Comparison of ENCODE assay signal across 8 cellular contexts in the genomic region with DNA sequence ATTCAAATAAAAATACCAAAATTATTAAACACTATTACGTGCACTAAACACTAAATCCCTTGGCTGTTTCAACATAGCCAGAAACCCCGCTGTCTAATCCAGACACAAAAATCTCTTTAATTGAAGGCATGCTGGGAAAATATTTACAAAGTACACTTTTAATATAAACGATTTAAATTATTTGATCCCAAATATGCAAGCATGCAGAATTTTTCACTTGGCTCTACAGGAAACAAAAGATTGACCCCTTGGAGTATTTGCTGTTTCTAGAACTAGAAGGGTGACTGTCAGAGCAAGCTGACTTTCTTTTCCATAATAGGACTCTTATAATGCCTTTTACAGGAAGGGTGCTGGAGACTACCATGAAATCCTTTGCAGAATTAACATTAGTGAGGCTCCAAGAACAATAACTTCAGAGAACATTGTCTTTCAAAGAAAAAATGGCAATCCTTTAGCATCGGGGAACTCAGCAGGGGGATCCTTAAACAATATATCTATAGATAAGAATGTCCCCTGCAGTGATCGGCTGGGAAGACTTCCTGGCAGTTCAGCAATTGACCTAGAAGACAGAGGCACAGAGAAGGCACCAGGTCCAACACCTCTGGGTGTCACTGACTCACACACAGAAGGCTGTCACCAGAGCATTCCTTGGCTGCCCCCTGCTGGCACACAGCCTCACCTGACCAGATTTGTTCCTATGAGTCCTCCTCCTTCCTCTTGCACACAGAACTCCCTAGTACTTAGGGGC. TPM values are rescaled to one million over a fixed set of nuclear protein-coding genes. Genes with fewer than 3 reads are reported as not detected.
DNase-seq lines count a peak whose midpoint lies in the region; ATAC-seq, FAIRE-seq and TF ChIP-seq lines count a peak whose summit lies in the region.

No MANE protein-coding gene starts in this region.

- FAIRE-seq in HTR-8/SVneo (lab: Jason Lieb, UNC) (no peak), RCC 7860 (lab: Jason Lieb, UNC) (no peak)

- peaks cover 0 to 95% (median 79%) of the 10 kb centered on the region in 9 donors for H3K36me3 ChIP-seq in heart left ventricle

- intact Hi-C loops in heart left ventricle (cut with DNase I) = loop anchor here in 9 of 10 donors (1.0 to 10.0 kb wide), 5 partner anchors 102 to 574 kb away; a partner anchor contains a TSS

- no peak for TF ChIP-seq POLR2A in heart left ventricle (IDR thresholded peaks at IDR 0.05)

- ATAC-seq in GM21515 (IDR thresholded peaks at IDR 0.05; ENCODE audit: unreplicated experiment) (peak; percentile 94), heart left ventricle (peak; percentile 45 to 82 (median 76))

- peaks cover 0 to 20% (median 2%) of the 10 kb centered on the region in 12 donors for H3K4me1 ChIP-seq in heart left ventricle

- peak; percentile 60 for DNase-seq in EL
- peak; percentile 42 for DNase-seq in HTR-8/SVneo (ENCODE audit: insufficient read length, low spot score)
- peak; percentile 50 for DNase-seq in RCC 7860 (ENCODE audit: low spot score)
- DNase-seq in activated effector memory CD4-positive, alpha-beta T cell treated with anti-CD3 and anti-CD28 coated beads, Interleukin-2, amount 50 U/mL, for 16 hours = peak; percentile 85
- peak; percentile 68 to 87 (median 81) for DNase-seq in heart left ventricle
- DNase-seq in renal cortical epithelial cell (ENCODE audit: low read depth) = peak; percentile 67
- no peak for DNase-seq in OCI-M2 (lab: John Stamatoyannopoulos, UW; ENCODE audit: unreplicated experiment)

- no peak overlapping the region for H3K4me3 ChIP-seq in heart left ventricle

- H3K27ac ChIP-seq in heart left ventricle = peak overlapping the region in 3 of 12 donors; percentile 30 to 51 (median 32)

- 61 to 72% (median 66%) methylated on average over 5 of the region's 5 CpGs for WGBS in heart left ventricle, 4 donors

- H3K27me3 ChIP-seq in heart left ventricle = no peaks in the 10 kb centered on the region

- TF ChIP-seq CTCF in heart left ventricle (IDR thresholded peaks at IDR 0.05) = peak; percentile 50 to 75 (median 64)

- H3K9me3 ChIP-seq in heart left ventricle = no peaks in the 10 kb centered on the region

RNA-seq across cellular contexts. Expression of a gene that starts 55.8 kb away (rescaled TPM):
- total RNA-seq in heart left ventricle = 1 to 10 TPM in 1 of 9 donors, not detected in 8; 2.2 TPM
- not detected for polyA plus RNA-seq in heart left ventricle
- not detected in 2 replicates for total RNA-seq in renal cortical epithelial cell
